20 cellular contexts compared by ENCODE assay signal in the genomic region with DNA sequence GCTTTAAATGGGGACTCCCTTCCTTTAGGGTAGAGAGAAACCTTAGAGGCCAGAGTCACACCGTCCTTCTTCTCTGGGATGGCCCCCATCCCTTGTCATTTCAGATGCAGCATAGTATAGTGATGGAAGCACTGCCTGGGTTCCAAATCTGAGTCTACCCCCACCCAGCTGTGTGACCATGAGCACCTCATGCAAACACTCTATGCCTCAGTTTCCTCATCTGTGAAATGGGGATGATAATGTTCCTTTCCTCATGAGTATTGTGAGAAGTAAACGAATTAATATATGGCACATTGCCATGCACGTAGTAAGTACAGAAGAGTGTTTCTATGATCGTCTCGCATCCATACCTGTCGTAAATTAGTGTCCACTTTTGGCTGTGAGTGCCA.
"Had no signal": no experiment of that assay in that cellular context is flagged by ENCODE, and none has a peak within 500 bp of the region (broad histone marks: within the 10 kb centered on the region; RNA-seq: fewer than 3 reads in every experiment).

No MANE protein-coding gene starts in this region.

- H3K36me3 Mint-ChIP-seq: activated naive CD4-positive, alpha-beta T cell treated with anti-CD3 and anti-CD28 coated beads, Interleukin-2, amount 10 ng/mL, durations not matched to agents 7 days and 5 days; neural progenitor cell had no signal

- H3K36me3 ChIP-seq: esophagus squamous epithelium, gastroesophageal sphincter, neural progenitor cell, thyroid gland had no signal

- ATAC-seq: activated T-cell treated with anti-CD3 and anti-CD28 coated beads, Interleukin-2, amount 50 U/mL, for 72 hours; gastroesophageal sphincter; left ventricle myocardium superior had no signal

- H3K27ac Mint-ChIP-seq: activated CD4-positive, alpha-beta memory T cell treated with anti-CD3 and anti-CD28 coated beads, Interleukin-2, amount 10 ng/mL, durations not matched to agents 7 days and 5 days; activated CD4-positive, alpha-beta T cell treated with anti-CD3 and anti-CD28 coated beads, Interleukin-2, amount 10 ng/mL, durations not matched to agents 24 days and 14 days; activated naive CD4-positive, alpha-beta T cell treated with anti-CD3 and anti-CD28 coated beads, Interleukin-2, amount 10 ng/mL, durations not matched to agents 7 days and 5 days; activated T-cell treated with anti-CD3 and anti-CD28 coated beads, Interleukin-2, amount 50 U/mL, for 72 hours; endodermal cell; neural progenitor cell had no signal

- DNase-seq: activated CD4-positive, alpha-beta memory T cell treated with anti-CD3 and anti-CD28 coated beads, Interleukin-2, amount 10 ng/mL, durations not matched to agents 7 days and 5 days; activated CD4-positive, alpha-beta T cell treated with anti-CD3 and anti-CD28 coated beads, Interleukin-2, amount 10 ng/mL, durations not matched to agents 24 days and 14 days; activated effector memory CD4-positive, alpha-beta T cell treated with anti-CD3 and anti-CD28 coated beads, Interleukin-2, amount 50 U/mL, for 16 hours; activated naive CD4-positive, alpha-beta T cell treated with anti-CD3 and anti-CD28 coated beads, Interleukin-2, amount 10 ng/mL, durations not matched to agents 7 days and 5 days; activated T-cell treated with anti-CD3 and anti-CD28 coated beads, Interleukin-2, amount 50 U/mL, for 72 hours; cerebellar nuclear complex; endodermal cell; esophagus squamous epithelium; head of caudate nucleus; hypothalamus; left ventricle myocardium superior; midbrain; retina; stimulated activated CD4-positive, alpha-beta T cell treated with anti-CD3 and anti-CD28 coated beads, Interleukin-2, amount 100 ng/mL, for 48 hours; stimulated activated CD8-positive, alpha-beta memory T cell treated with anti-CD3 and anti-CD28 coated beads, Interleukin-4, amount 100 ng/mL, for 48 hours; thyroid gland had no signal

- H3K4me3 Mint-ChIP-seq: activated CD4-positive, alpha-beta memory T cell treated with anti-CD3 and anti-CD28 coated beads, Interleukin-2, amount 10 ng/mL, durations not matched to agents 7 days and 5 days; activated CD4-positive, alpha-beta T cell treated with anti-CD3 and anti-CD28 coated beads, Interleukin-2, amount 10 ng/mL, durations not matched to agents 24 days and 14 days; activated naive CD4-positive, alpha-beta T cell treated with anti-CD3 and anti-CD28 coated beads, Interleukin-2, amount 10 ng/mL, durations not matched to agents 7 days and 5 days; activated T-cell treated with anti-CD3 and anti-CD28 coated beads, Interleukin-2, amount 50 U/mL, for 72 hours; endodermal cell; neural progenitor cell; stimulated activated naive CD8-positive, alpha-beta T cell treated with anti-CD3 and anti-CD28 coated beads, Interleukin-15, Interleukin-2, amounts not matched to agents 100 ng/mL and 50 ng/mL, for 24 hours had no signal

- H3K27me3 Mint-ChIP-seq: activated CD4-positive, alpha-beta memory T cell treated with anti-CD3 and anti-CD28 coated beads, Interleukin-2, amount 10 ng/mL, durations not matched to agents 7 days and 5 days; activated CD4-positive, alpha-beta T cell treated with anti-CD3 and anti-CD28 coated beads, Interleukin-2, amount 10 ng/mL, durations not matched to agents 24 days and 14 days; stimulated activated naive CD8-positive, alpha-beta T cell treated with anti-CD3 and anti-CD28 coated beads, Interleukin-15, Interleukin-2, amounts not matched to agents 100 ng/mL and 50 ng/mL, for 24 hours had no signal

- H3K9me3 Mint-ChIP-seq: activated CD4-positive, alpha-beta memory T cell treated with anti-CD3 and anti-CD28 coated beads, Interleukin-2, amount 10 ng/mL, durations not matched to agents 7 days and 5 days; activated CD4-positive, alpha-beta T cell treated with anti-CD3 and anti-CD28 coated beads, Interleukin-2, amount 10 ng/mL, durations not matched to agents 24 days and 14 days; activated naive CD4-positive, alpha-beta T cell treated with anti-CD3 and anti-CD28 coated beads, Interleukin-2, amount 10 ng/mL, durations not matched to agents 7 days and 5 days; activated T-cell treated with anti-CD3 and anti-CD28 coated beads, Interleukin-2, amount 50 U/mL, for 72 hours; endodermal cell; neural progenitor cell; stimulated activated naive CD8-positive, alpha-beta T cell treated with anti-CD3 and anti-CD28 coated beads, Interleukin-15, Interleukin-2, amounts not matched to agents 100 ng/mL and 50 ng/mL, for 24 hours had no signal

- H3K4me3 ChIP-seq: coronary artery, esophagus squamous epithelium, gastroesophageal sphincter, neural progenitor cell, thyroid gland had no signal

- H3K27ac ChIP-seq: coronary artery, esophagus squamous epithelium, gastroesophageal sphincter, neural progenitor cell, thyroid gland had no signal

- H3K9me3 ChIP-seq: esophagus squamous epithelium, gastroesophageal sphincter, thyroid gland had no signal

- H3K27me3 ChIP-seq: esophagus squamous epithelium, gastroesophageal sphincter, neural progenitor cell, thyroid gland had no signal
